In genomic region chr12:91180162-91180561, GRCh38 we compare ENCODE assay signal across 1 cellular context.
TF ChIP-seq lines count a peak whose summit lies in the region.

No MANE protein-coding gene starts in this region.

TF ChIP-seq in HCT116, 20 proteins besides CTCF, POLR2A, EP300 and RAD21:
- no peak for TF ChIP-seq EGR1 (IDR thresholded peaks at IDR 0.05; ENCODE audit: low read depth)
- no peak for TF ChIP-seq ZNF274 (IDR thresholded peaks at IDR 0.05; ENCODE audit: low read depth, low read length)
- TF ChIP-seq CEBPB (IDR thresholded peaks at IDR 0.05; ENCODE audit: low read depth): no peak
- TF ChIP-seq SIN3A (IDR thresholded peaks at IDR 0.05; ENCODE audit: low read depth): no peak
- no peak for TF ChIP-seq EZH2 (IDR thresholded peaks at IDR 0.05)
- no peak for TF ChIP-seq SP1 (IDR thresholded peaks at IDR 0.05; ENCODE audit: low read depth)
- no peak for TF ChIP-seq ATF3 (IDR thresholded peaks at IDR 0.05)
- no peak for TF ChIP-seq POLR2AphosphoS5 (IDR thresholded peaks at IDR 0.05; ENCODE audit: low read depth, low read length)
TF ChIP-seq in HCT116: peak in this region for 0.
